31 cellular contexts compared by ENCODE assay signal in genomic region chrX:132853040-132853439, GRCh38.
A peak's percentile ranks its signal among the peaks of the same experiment; 100 is the strongest.
DNase-seq lines count a peak whose midpoint lies in the region; ATAC-seq and TF ChIP-seq lines count a peak whose summit lies in the region.
"Had no signal": no experiment of that assay in that cellular context is flagged by ENCODE, and none has a peak within 500 bp of the region (broad histone marks: within the 10 kb centered on the region; RNA-seq: fewer than 3 reads in every experiment).

No MANE protein-coding gene starts in this region.

- H2BK120ac ChIP-seq in neuronal stem cell (ENCODE audit: low read depth, low read length), result no peak overlapping the region

- ATAC-seq in T-cell (replicated peaks in 1 of 4), result no peak
- ATAC-seq: activated T-cell treated with anti-CD3 and anti-CD28 coated beads, Interleukin-2, amount 50 U/mL, for 72 hours; effector memory CD8-positive, alpha-beta T cell; left lobe of liver; Right ventricle myocardium inferior had no signal

- H2BK5ac ChIP-seq in neuronal stem cell (ENCODE audit: low read length), result no peak overlapping the region

- TF ChIP-seq CTCF in MCF 10A (IDR thresholded peaks at IDR 0.05; ENCODE audit: unreplicated experiment) (no peak), breast epithelium (IDR thresholded peaks at IDR 0.05) (no peak), fibroblast of mammary gland (conservative IDR thresholded peaks at IDR 0.05; ENCODE audit: control insufficient read depth, insufficient read depth, low read depth, low read length) (no peak)

- no peak overlapping the region for H3K18ac ChIP-seq in neuronal stem cell (ENCODE audit: low read length)

- H3K79me1 ChIP-seq in neuronal stem cell (ENCODE audit: low read depth, low read length), result no peaks in the 10 kb centered on the region

- DNase-seq in MCF 10A (ENCODE audit: unreplicated experiment) (peak; percentile 72), breast epithelium (ENCODE audit: low spot score in 2 of 2) (no peak), amniotic epithelial cell (ENCODE audit: low read depth) (peak; percentile 37), fibroblast of mammary gland (ENCODE audit: low read depth) (peak; percentile 28), NCI-H2029 (lab: John Stamatoyannopoulos, UW) (no peak), neuronal stem cell (ENCODE audit: low spot score) (no peak), T-cell (no peak)
- no peak for DNase-seq in stimulated activated naive CD4-positive, alpha-beta T cell treated with Interleukin-2 at 50 U/mL for 16 hours (lab: John Stamatoyannopoulos, UW)
- DNase-seq: activated B cell treated with CpG ODN at 0.5 μM for 24 hours; activated CD4-positive, alpha-beta T cell treated with anti-CD3 and anti-CD28 coated beads, Interleukin-2, amount 50 U/mL, for 4 hours; activated naive CD4-positive, alpha-beta T cell treated with Interleukin-2 at 50 U/mL for 16 hours; activated T-cell treated with anti-CD3 and anti-CD28 coated beads, Interleukin-2, amount 50 U/mL, for 72 hours; adrenal gland; cortex of kidney; DMS153; effector memory CD8-positive, alpha-beta T cell; esophagus squamous epithelium; H9; hypothalamus; immature natural killer cell; mesendoderm; NCI-H1436; OCI-M1; uterus had no signal

- H3K27ac Mint-ChIP-seq in MCF 10A (ENCODE audit: low read depth, unreplicated experiment), result peak overlapping the region; percentile 80
- H3K27ac Mint-ChIP-seq in T-cell, result no peak overlapping the region
- H3K27ac Mint-ChIP-seq: activated B cell treated with CpG ODN at 0.5 μM for 24 hours; activated T-cell treated with anti-CD3 and anti-CD28 coated beads, Interleukin-2, amount 50 U/mL, for 72 hours; effector memory CD8-positive, alpha-beta T cell; immature natural killer cell; stimulated activated naive CD8-positive, alpha-beta T cell treated with anti-CD3 and anti-CD28 coated beads, Interleukin-15, Interleukin-2, amounts not matched to agents 100 ng/mL and 50 ng/mL, for 24 hours; T-helper 2 cell treated with Interferon-gamma antibody and Interleukin-4, amounts not matched to agents 5 μg/mL and 100 μg/mL, for 36 hours had no signal

- no peak overlapping the region for H2BK15ac ChIP-seq in neuronal stem cell (ENCODE audit: low read length)

- BruUV-seq in MCF 10A (replicated peaks; lab: Mats Ljungman, UMichigan), result no TSS peak

- H3K36me3 ChIP-seq in breast epithelium (no peaks in the 10 kb centered on the region), neuronal stem cell (replicated peaks in 1 of 2; ENCODE audit: control insufficient read depth in 2 of 2, insufficient read depth in 2 of 2, low read length in 2 of 2) (no peaks in the 10 kb centered on the region)
- H3K36me3 ChIP-seq: adrenal gland, esophagus squamous epithelium, neutrophil, prostate gland, thoracic aorta, uterus had no signal

- CTCF ChIA-PET in MCF 10A (lab: Yijun Ruan, JAX) (interaction anchor here (0.6 kb wide), 1 partner anchor 45 kb away, joined by 3 read pairs; no protein-coding TSS in a partner anchor), T-cell (lab: Charles Lee) (no interaction called here)

- H3K27ac ChIP-seq in breast epithelium (no peak overlapping the region), neuronal stem cell (replicated peaks; ENCODE audit: low read length) (no peak overlapping the region)
- H3K27ac ChIP-seq: adrenal gland, esophagus squamous epithelium, neutrophil, prostate gland, thoracic aorta, uterus had no signal

- H3K9me3 ChIP-seq in breast epithelium (no peaks in the 10 kb centered on the region), neuronal stem cell (replicated peaks in 1 of 2; ENCODE audit: control insufficient read depth in 2 of 2, insufficient read depth in 1 of 2, low read depth in 1 of 2, low read length in 2 of 2) (no peaks in the 10 kb centered on the region)
- H3K9me3 ChIP-seq: adrenal gland, esophagus squamous epithelium, neutrophil, prostate gland, thoracic aorta, uterus had no signal

- H3K4me3 ChIP-seq in breast epithelium, result no peak overlapping the region
- no peak overlapping the region for H3K4me3 ChIP-seq in fibroblast of mammary gland (ENCODE audit: control insufficient read depth, low read depth, low read length)
- no peak overlapping the region for H3K4me3 ChIP-seq in neuronal stem cell (ENCODE audit: low read length in 2 of 2)
- H3K4me3 ChIP-seq: adrenal gland, esophagus squamous epithelium, prostate gland, thoracic aorta, uterus had no signal

- H3K4me1 ChIP-seq in breast epithelium (no peaks in the 10 kb centered on the region), neuronal stem cell (ENCODE audit: control insufficient read depth in 2 of 2, insufficient read depth in 1 of 2, low read depth in 1 of 2, low read length in 2 of 2) (no peaks in the 10 kb centered on the region)
- H3K4me1 ChIP-seq: adrenal gland, esophagus squamous epithelium, prostate gland, uterus had no signal

- peaks cover 52% of the 10 kb centered on the region for H3K27me3 Mint-ChIP-seq in MCF 10A (ENCODE audit: insufficient read depth, unreplicated experiment)
- H3K27me3 Mint-ChIP-seq in T-cell, result peaks cover 0 to 34% of the 10 kb centered on the region in 2 donors
- H3K27me3 Mint-ChIP-seq: effector memory CD8-positive, alpha-beta T cell had no signal

- H3K36me3 Mint-ChIP-seq in MCF 10A (ENCODE audit: insufficient read depth, unreplicated experiment), result no peaks in the 10 kb centered on the region
- H3K36me3 Mint-ChIP-seq in T-cell, result no peaks in the 10 kb centered on the region

- peaks cover 0 to 37% of the 10 kb centered on the region in 2 donors for H3K27me3 ChIP-seq in breast epithelium
- no peaks in the 10 kb centered on the region for H3K27me3 ChIP-seq in neuronal stem cell (ENCODE audit: control insufficient read depth in 3 of 3, insufficient read depth in 3 of 3, low read depth in 1 of 3, low read length in 3 of 3)
- H3K27me3 ChIP-seq: neutrophil, uterus had no signal

- H4K91ac ChIP-seq in neuronal stem cell (ENCODE audit: low read depth, low read length, poor library complexity), result no peak overlapping the region

- no peaks in the 10 kb centered on the region for H3K9me3 Mint-ChIP-seq in MCF 10A (ENCODE audit: unreplicated experiment)
- peaks cover 0 to 3% (median 0%) of the 10 kb centered on the region in 3 donors for H3K9me3 Mint-ChIP-seq in T-cell
- H3K9me3 Mint-ChIP-seq: activated T-cell treated with anti-CD3 and anti-CD28 coated beads, Interleukin-2, amount 50 U/mL, for 72 hours; H9; immature natural killer cell; stimulated activated naive CD8-positive, alpha-beta T cell treated with anti-CD3 and anti-CD28 coated beads, Interleukin-15, Interleukin-2, amounts not matched to agents 100 ng/mL and 50 ng/mL, for 24 hours had no signal

- H2BK12ac ChIP-seq in neuronal stem cell (ENCODE audit: low read length), result no peak overlapping the region

- H2AFZ ChIP-seq in neuronal stem cell (ENCODE audit: low read length), result no peak overlapping the region

- no peak for TF ChIP-seq POLR2A in breast epithelium (IDR thresholded peaks at IDR 0.05)

- no peak overlapping the region for H3K4me2 ChIP-seq in neuronal stem cell (ENCODE audit: insufficient read depth, low read length, poor library complexity, severe bottlenecking)

- no peak overlapping the region for H3K4me3 Mint-ChIP-seq in MCF 10A (ENCODE audit: unreplicated experiment)
- H3K4me3 Mint-ChIP-seq in T-cell, result no peak overlapping the region
- H3K4me3 Mint-ChIP-seq: activated B cell treated with CpG ODN at 0.5 μM for 24 hours; activated T-cell treated with anti-CD3 and anti-CD28 coated beads, Interleukin-2, amount 50 U/mL, for 72 hours; effector memory CD8-positive, alpha-beta T cell; H9; immature natural killer cell; stimulated activated naive CD8-positive, alpha-beta T cell treated with anti-CD3 and anti-CD28 coated beads, Interleukin-15, Interleukin-2, amounts not matched to agents 100 ng/mL and 50 ng/mL, for 24 hours; T-helper 2 cell treated with Interferon-gamma antibody and Interleukin-4, amounts not matched to agents 5 μg/mL and 100 μg/mL, for 36 hours had no signal

- H3K14ac ChIP-seq in neuronal stem cell (ENCODE audit: low read length), result no peak overlapping the region

- WGBS in neuronal stem cell (ENCODE audit: extremely low coverage in 2 of 2, insufficient read length in 2 of 2, insufficient replicate concordance in 1 of 2), 2 donors, result no CpG with 5 or more reads among the region's 3 CpGs

- no peak overlapping the region for H4K8ac ChIP-seq in neuronal stem cell (ENCODE audit: low read depth, low read length)

- no peak overlapping the region for H3K9ac ChIP-seq in neuronal stem cell (ENCODE audit: low read depth, low read length, poor library complexity)

- H3K4me1 Mint-ChIP-seq in MCF 10A (ENCODE audit: insufficient read depth, unreplicated experiment) (peaks cover 6% of the 10 kb centered on the region), T-cell (peaks cover 0 to 7% (median 5%) of the 10 kb centered on the region in 3 donors)
- H3K4me1 Mint-ChIP-seq: activated B cell treated with CpG ODN at 0.5 μM for 24 hours had no signal

- POLR2A ChIA-PET in MCF 10A (lab: Yijun Ruan, JAX), result interaction anchor here (1.0 to 1.7 kb wide), 2 partner anchors 9 kb away, joined by 5 read pairs; no protein-coding TSS in a partner anchor
- POLR2A ChIA-PET in T-cell (lab: Charles Lee), result no interaction called here

- intact Hi-C loops in MCF 10A (cut with micrococcal nuclease) (no loop called here), breast epithelium (cut with DNase I; ENCODE audit: low total_unique reads) (no loop called here)

- no peak overlapping the region for H2AK5ac ChIP-seq in neuronal stem cell (ENCODE audit: low read depth, low read length)

- no peak overlapping the region for H3K23ac ChIP-seq in neuronal stem cell (ENCODE audit: low read depth, low read length, poor library complexity)

- no peak overlapping the region for H3K4ac ChIP-seq in neuronal stem cell (ENCODE audit: low read length)

Comparison
In these comparisons a context has a peak if more than half of its experiments do, and no peak if none do; other contexts are left out.
1. DNase-seq: peak in MCF 10A (single experiment), amniotic epithelial cell (single experiment) and fibroblast of mammary gland (single experiment); none in breast epithelium (0 of 2), stimulated activated naive CD4-positive, alpha-beta T cell treated with Interleukin-2 at 50 U/mL for 16 hours (single experiment), NCI-H2029 (single experiment), neuronal stem cell (single experiment) and T-cell (0 of 34).